In the genomic region with DNA sequence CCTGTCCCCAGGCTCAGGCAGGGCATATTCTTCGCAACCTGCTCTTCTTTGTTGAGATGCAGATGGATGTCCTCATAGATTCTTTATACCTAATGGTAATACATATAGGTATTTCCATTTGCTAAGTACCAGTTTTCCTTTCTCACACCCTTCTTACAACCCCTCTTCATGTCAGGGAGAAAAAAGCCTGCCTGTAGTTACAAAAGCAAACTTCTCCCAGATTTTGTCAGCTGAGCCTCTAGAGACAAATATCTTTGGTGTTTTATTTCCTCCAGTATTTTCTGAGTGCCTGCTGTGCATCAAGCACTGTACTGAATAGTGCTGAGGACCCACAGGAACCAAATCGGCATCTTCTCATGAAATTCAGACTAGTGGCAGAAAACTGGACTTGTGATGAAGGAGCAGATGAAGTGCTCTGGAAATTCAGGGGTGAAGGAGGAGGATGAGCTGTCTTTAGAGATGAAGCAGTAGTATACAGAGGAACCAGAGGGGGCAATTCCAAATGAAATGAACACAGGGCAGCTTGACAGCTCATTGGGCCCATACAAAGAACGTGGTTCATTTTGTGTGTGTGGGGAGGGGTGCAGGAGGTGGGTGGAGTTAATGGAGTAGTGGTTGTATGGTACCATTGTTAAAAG, we compare ENCODE assay signal across 8 cellular contexts. TPM values are rescaled to one million over a fixed set of nuclear protein-coding genes. Genes with fewer than 3 reads are reported as not detected.
DNase-seq lines count a peak whose midpoint lies in the region; ATAC-seq and TF ChIP-seq lines count a peak whose summit lies in the region.

No MANE protein-coding gene starts in this region.

- 53% methylated on average over 3 of the region's 3 CpGs for WGBS in esophagus muscularis mucosa

- H3K9me3 ChIP-seq in RWPE2 (ENCODE audit: severe bottlenecking): no peaks in the 10 kb centered on the region
- no peaks in the 10 kb centered on the region for H3K9me3 ChIP-seq in esophagus muscularis mucosa
- H3K9me3 ChIP-seq in skeletal muscle satellite cell (replicated peaks; ENCODE audit: low read length): no peaks in the 10 kb centered on the region

- intact Hi-C loops in esophagus muscularis mucosa (cut with DNase I): loop anchor here (2.0 to 10.0 kb wide), 2 partner anchors 32 to 160 kb away; a partner anchor contains a TSS

- H3K9ac ChIP-seq in skeletal muscle satellite cell (ENCODE audit: low read depth, low read length): peak overlapping the region; percentile 90

- H3K4me1 ChIP-seq in RWPE2 (ENCODE audit: insufficient read depth, poor library complexity, severe bottlenecking): peaks cover 13% of the 10 kb centered on the region
- H3K4me1 ChIP-seq in esophagus muscularis mucosa: peaks cover 5 to 20% (median 16%) of the 10 kb centered on the region in 4 donors
- peaks cover 26% of the 10 kb centered on the region for H3K4me1 ChIP-seq in skeletal muscle satellite cell (ENCODE audit: control insufficient read depth, insufficient read depth, low read length)

- H3K4me3 ChIP-seq in RWPE2 (ENCODE audit: severe bottlenecking) (peak overlapping the region; percentile 46), esophagus muscularis mucosa (peak overlapping the region; percentile 66 to 96 (median 86)), skeletal muscle satellite cell (ENCODE audit: low read length) (peak overlapping the region; percentile 90)

- ATAC-seq in RWPE2 (ENCODE audit: low read depth) (no peak), HG02623 (IDR thresholded peaks at IDR 0.05; ENCODE audit: unreplicated experiment) (no peak)

- H3K27ac ChIP-seq in RWPE2 (ENCODE audit: poor library complexity, severe bottlenecking): peak overlapping the region; percentile 99
- H3K27ac ChIP-seq in esophagus muscularis mucosa (replicated peaks in 1 of 4): peak overlapping the region; percentile 92 to 98 (median 94)

- no peak for TF ChIP-seq EP300 in esophagus muscularis mucosa (IDR thresholded peaks at IDR 0.05)

- TF ChIP-seq POLR2A in esophagus muscularis mucosa (IDR thresholded peaks at IDR 0.05; ENCODE audit: low read depth): no peak

- H3K36me3 ChIP-seq in RWPE2 (ENCODE audit: low read depth) (peaks cover 52% of the 10 kb centered on the region), esophagus muscularis mucosa (peaks cover 24 to 43% (median 40%) of the 10 kb centered on the region in 4 donors), skeletal muscle satellite cell (ENCODE audit: insufficient read depth, low read length) (peaks cover 50% of the 10 kb centered on the region)

- H3K27me3 ChIP-seq in RWPE2 (ENCODE audit: insufficient read depth, poor library complexity, severe bottlenecking) (no peaks in the 10 kb centered on the region), esophagus muscularis mucosa (no peaks in the 10 kb centered on the region), skeletal muscle satellite cell (ENCODE audit: control insufficient read depth, insufficient read depth, low read length) (no peaks in the 10 kb centered on the region)

- TF ChIP-seq CTCF in RWPE2 (IDR thresholded peaks at IDR 0.05; ENCODE audit: poor library complexity, severe bottlenecking) (no peak), esophagus muscularis mucosa (IDR thresholded peaks at IDR 0.05) (no peak)

- H3K4me2 ChIP-seq in skeletal muscle satellite cell (ENCODE audit: low read length): peak overlapping the region; percentile 96

- DNase-seq in NCI-H2171 treated with DMSO at 0.1 percent for 48 hours (lab: John Stamatoyannopoulos, UW) (peak; percentile 56), NCI-H2171 (lab: John Stamatoyannopoulos, UW) (no peak), RWPE2 (ENCODE audit: low spot score) (no peak), esophagus muscularis mucosa (ENCODE audit: extremely low spot score) (no peak), NOMO-1 treated with dmso at 0.1 percent for 144 hours (lab: John Stamatoyannopoulos, UW; ENCODE audit: unreplicated experiment) (no peak)
- DNase-seq in activated effector memory CD4-positive, alpha-beta T cell treated with anti-CD3 and anti-CD28 coated beads, Interleukin-2, amount 50 U/mL, for 16 hours: no peak

RNA-seq across cellular contexts. Expression of a gene that starts 33.4 kb away (rescaled TPM):
- total RNA-seq in esophagus muscularis mucosa: 10 to 100 TPM; 17.4 to 63.6 (median 31.8) TPM
- total RNA-seq in skeletal muscle satellite cell (2012; rRNA removed): 95.6 and 211 TPM in 2 replicates
